27 cellular contexts compared by ENCODE assay signal in the genomic region with DNA sequence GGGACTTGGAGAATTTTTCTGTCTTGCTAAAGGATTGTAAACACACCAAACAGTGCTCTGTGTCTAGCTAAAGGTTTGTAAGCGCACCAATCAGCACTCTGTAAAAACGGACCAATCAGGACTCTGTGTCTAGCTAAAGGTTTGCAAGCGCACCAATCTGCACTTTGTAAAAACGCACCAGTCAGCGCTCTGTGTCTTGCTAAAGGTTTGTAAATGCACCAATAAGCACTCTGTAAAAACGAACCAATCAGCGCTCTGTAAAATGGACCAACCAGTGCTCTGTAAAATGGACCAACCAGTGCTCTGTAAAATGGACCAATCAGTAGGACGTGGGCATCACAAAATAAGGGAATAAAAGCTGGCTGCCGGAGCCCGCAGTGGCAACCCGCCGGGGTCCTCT.
"Had no signal": no experiment of that assay in that cellular context is flagged by ENCODE, and none has a peak within 500 bp of the region (broad histone marks: within the 10 kb centered on the region; RNA-seq: fewer than 3 reads in every experiment).

No MANE protein-coding gene starts in this region.

- DNase-seq: islet precursor cell; left ventricle myocardium inferior; mesendoderm; naive B cell; natural killer cell; nephron progenitor cell; occipital lobe; stimulated activated CD4-positive, alpha-beta T cell treated with anti-CD3 and anti-CD28 coated beads, Interleukin-12 subunit alpha, Interleukin-12 subunit beta, amount 100 ng/mL, for 4 hours; stimulated activated CD4-positive, alpha-beta T cell treated with anti-CD3 and anti-CD28 coated beads, Interleukin-15, amount 100 ng/mL, for 24 hours; stimulated activated CD4-positive, alpha-beta T cell treated with anti-CD3 and anti-CD28 coated beads, Interleukin-2, amount 100 ng/mL, for 24 hours; stimulated activated CD4-positive, alpha-beta T cell treated with anti-CD3 and anti-CD28 coated beads, Interleukin-4, amount 100 ng/mL, for 1 hour; stimulated activated naive B cell treated with anti-CD40 and anti-IgM and Interleukin-4, amounts not matched to agents 10 μg/mL and 1 μg/mL and 100 μg/mL, for 72 hours; stimulated activated naive CD8-positive, alpha-beta T cell treated with anti-CD3 and anti-CD28 coated beads, Interleukin-15, Interleukin-2, amounts not matched to agents 100 U/mL and 50 U/mL, for 24 hours; stomach; tibial artery; trophoblast cell; upper lobe of right lung had no signal

- H3K36me3 ChIP-seq: neutrophil, thoracic aorta, upper lobe of right lung had no signal

- ATAC-seq: natural killer cell; sciatic nerve; stimulated activated naive B cell treated with anti-CD40 and anti-IgM and Interleukin-4, amounts not matched to agents 10 μg/mL and 1 μg/mL and 100 μg/mL, for 72 hours; stimulated activated naive CD8-positive, alpha-beta T cell treated with anti-CD3 and anti-CD28 coated beads, Interleukin-15, Interleukin-2, amounts not matched to agents 100 U/mL and 50 U/mL, for 24 hours; upper lobe of right lung had no signal

- H3K9me3 ChIP-seq: left ventricle myocardium inferior, neutrophil, right atrium auricular region, stomach, thoracic aorta, tibial artery, upper lobe of right lung had no signal

- H2AFZ ChIP-seq: hepatocyte, neural progenitor cell, parathyroid adenoma had no signal

- H3K9ac ChIP-seq: neural progenitor cell, parathyroid adenoma had no signal

- H3K4me3 ChIP-seq: hepatocyte, left ventricle myocardium inferior, lung, neural progenitor cell, right atrium auricular region, skin epidermis, stomach, thoracic aorta, tibial artery, upper lobe of right lung had no signal

- FAIRE-seq: urothelium cell line had no signal

- H3K27ac ChIP-seq: hepatocyte, left ventricle myocardium inferior, neural progenitor cell, neutrophil, parathyroid adenoma, right atrium auricular region, skin epidermis, stomach, thoracic aorta, tibial artery, upper lobe of right lung had no signal

- H3K4me2 ChIP-seq: hepatocyte, neural progenitor cell had no signal

- H3K27me3 ChIP-seq: hepatocyte, neural progenitor cell, neutrophil, right atrium auricular region, stomach, tibial artery, upper lobe of right lung had no signal
